In the genomic region with DNA sequence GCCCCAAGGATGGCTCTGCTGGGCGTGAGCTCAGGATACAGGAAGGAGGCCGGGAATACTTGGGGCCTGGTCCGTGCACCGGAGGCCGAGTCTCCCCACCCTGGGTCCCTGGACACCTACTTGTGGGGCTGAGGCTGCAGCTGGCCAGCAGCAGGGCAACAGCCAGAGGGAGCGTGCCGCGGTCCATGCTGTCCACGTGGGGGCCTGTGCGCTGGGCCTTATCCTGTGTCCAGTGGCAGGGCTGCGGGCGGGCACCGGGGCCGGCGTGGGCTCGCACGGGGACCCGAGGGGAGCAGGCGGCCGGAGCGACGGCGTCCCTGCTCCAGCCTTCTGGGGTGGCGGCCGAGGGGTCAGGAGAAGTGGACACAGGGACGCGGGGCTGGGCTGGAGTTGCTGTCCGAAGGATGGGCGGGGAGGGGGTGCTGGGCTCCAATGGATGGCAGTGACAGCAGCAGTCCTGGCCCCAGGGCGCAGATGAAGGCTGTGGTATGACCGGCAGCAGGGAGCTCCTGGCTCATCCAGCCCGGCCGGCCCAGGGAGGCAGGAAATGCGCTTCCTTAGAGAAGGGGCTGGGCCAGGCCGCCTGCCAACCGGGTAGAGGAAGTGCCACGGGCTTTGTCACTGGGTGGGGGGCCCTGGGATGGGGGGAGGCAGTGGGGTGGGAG, we compare ENCODE assay signal across 8 cellular contexts. TPM values are rescaled to one million over a fixed set of nuclear protein-coding genes. Genes with fewer than 3 reads are reported as not detected.
DNase-seq lines count a peak whose midpoint lies in the region; ATAC-seq, FAIRE-seq and TF ChIP-seq lines count a peak whose summit lies in the region.

A gene (minus strand): TSS at position 490 of the 665 bp plus-strand sequence. CDS start 303 bp downstream, at position 187.

- H3K27me3 Mint-ChIP-seq in activated T-helper 2 cell treated with anti-CD3 and anti-CD28 coated beads, Interferon-gamma antibody, Interleukin-2, Interleukin-4, amounts not matched to agents 10 μg/mL and 5 μg/mL and 100 μg/mL, durations not matched to agents 14 hours and 24 hours and 36 hours (ENCODE audit: low read depth) = no peaks in the 10 kb centered on the region

- no peaks in the 10 kb centered on the region for H3K36me3 ChIP-seq in A673 (ENCODE audit: insufficient read depth, low read length, poor library complexity, severe bottlenecking)
- H3K36me3 ChIP-seq in gastroesophageal sphincter = peaks cover 0 to 14% of the 10 kb centered on the region in 2 donors
- H3K36me3 ChIP-seq in ovary = no peaks in the 10 kb centered on the region

- TF ChIP-seq CTCF in A673 (conservative IDR thresholded peaks at IDR 0.05; ENCODE audit: low read depth, low read length) (0 out of 2 replicates have a peak, but pooled peaks have one; percentile 14), gastroesophageal sphincter (IDR thresholded peaks at IDR 0.05) (peak in 1 of 4 experiments; percentile 40), ovary (IDR thresholded peaks at IDR 0.05) (peak in 2 of 3 donors; percentile 18 to 20), D721Med (IDR thresholded peaks at IDR 0.05; ENCODE audit: insufficient read depth, missing control alignments) (no peak)

- intact Hi-C loops in A673 (cut with micrococcal nuclease; ENCODE audit: unreplicated experiment) (no loop called here), ovary (cut with DNase I) (no loop called here)
- intact Hi-C loops in activated T-helper 2 cell treated with anti-CD3 and anti-CD28 coated beads, Interferon-gamma antibody, Interleukin-2, Interleukin-4, amounts not matched to agents 10 μg/mL and 5 μg/mL and 100 μg/mL, durations not matched to agents 14 hours and 24 hours and 36 hours (cut with micrococcal nuclease) = no loop called here

- H3K9me3 Mint-ChIP-seq in activated T-helper 2 cell treated with anti-CD3 and anti-CD28 coated beads, Interferon-gamma antibody, Interleukin-2, Interleukin-4, amounts not matched to agents 10 μg/mL and 5 μg/mL and 100 μg/mL, durations not matched to agents 14 hours and 24 hours and 36 hours = peaks cover 9% of the 10 kb centered on the region

- peak within 1 kb of the TSS; percentile 80 for H3K27ac Mint-ChIP-seq in activated T-helper 2 cell treated with anti-CD3 and anti-CD28 coated beads, Interferon-gamma antibody, Interleukin-2, Interleukin-4, amounts not matched to agents 10 μg/mL and 5 μg/mL and 100 μg/mL, durations not matched to agents 14 hours and 24 hours and 36 hours

- TF ChIP-seq EP300 in gastroesophageal sphincter (IDR thresholded peaks at IDR 0.05) (no peak), ovary (IDR thresholded peaks at IDR 0.05) (no peak)

- H3K9me3 ChIP-seq in A673 (ENCODE audit: low read depth, low read length, poor library complexity, severe bottlenecking) (peaks cover 3% of the 10 kb centered on the region), gastroesophageal sphincter (peaks cover 0 to 4% (median 0%) of the 10 kb centered on the region in 3 donors), ovary (no peaks in the 10 kb centered on the region)

- POLR2A ChIA-PET in A673 (lab: Charles Lee; ENCODE audit: low non-redundant PET) = no interaction called here

- peak; percentile 78 for DNase-seq in A673 (ENCODE audit: low spot score)
- peak; percentile 92 for DNase-seq in H54 (ENCODE audit: insufficient read length, low spot score)
- no peak for DNase-seq in activated T-helper 2 cell treated with anti-CD3 and anti-CD28 coated beads, Interferon-gamma antibody, Interleukin-2, Interleukin-4, amounts not matched to agents 10 μg/mL and 5 μg/mL and 100 μg/mL, durations not matched to agents 14 hours and 24 hours and 36 hours (ENCODE audit: low spot score)
- DNase-seq in ovary = peak; percentile 86 to 92 (median 88)
- no peak for DNase-seq in COR-L47 (lab: John Stamatoyannopoulos, UW)
- no peak for DNase-seq in D721Med (ENCODE audit: insufficient read length, low spot score)
- no peak for DNase-seq in RCC 7860 (ENCODE audit: low spot score)

- peaks cover 14% of the 10 kb centered on the region for H3K4me1 Mint-ChIP-seq in activated T-helper 2 cell treated with anti-CD3 and anti-CD28 coated beads, Interferon-gamma antibody, Interleukin-2, Interleukin-4, amounts not matched to agents 10 μg/mL and 5 μg/mL and 100 μg/mL, durations not matched to agents 14 hours and 24 hours and 36 hours (ENCODE audit: low read depth)

- ATAC-seq in gastroesophageal sphincter = peak; percentile 67

- CTCF ChIA-PET in A673 (lab: Charles Lee) = interaction anchor here (2.6 kb wide), 1 partner anchor 15 kb away, joined by 7 read pairs; no protein-coding TSS in a partner anchor

- peaks cover 32% of the 10 kb centered on the region for H3K36me3 Mint-ChIP-seq in activated T-helper 2 cell treated with anti-CD3 and anti-CD28 coated beads, Interferon-gamma antibody, Interleukin-2, Interleukin-4, amounts not matched to agents 10 μg/mL and 5 μg/mL and 100 μg/mL, durations not matched to agents 14 hours and 24 hours and 36 hours (ENCODE audit: low read depth)

- 20% methylated on average over 1 of the region's 37 CpGs; no CpG with 5 or more reads in 1 of the 2 donors for WGBS in gastroesophageal sphincter (ENCODE audit: low coverage in 1 of 2), 2 donors
- WGBS in ovary, 3 donors = 0 to 2% (median 1%) methylated on average over 26 to 37 of the region's 37 CpGs

- H3K27ac ChIP-seq in A673 (ENCODE audit: low read depth, low read length, poor library complexity, severe bottlenecking) (peak within 1 kb of the TSS; percentile 79), gastroesophageal sphincter (peak within 1 kb of the TSS; percentile 34 to 86 (median 84)), ovary (peak within 1 kb of the TSS; percentile 83 to 93)

- peak within 1 kb of the TSS; percentile 87 for H3K4me3 Mint-ChIP-seq in activated T-helper 2 cell treated with anti-CD3 and anti-CD28 coated beads, Interferon-gamma antibody, Interleukin-2, Interleukin-4, amounts not matched to agents 10 μg/mL and 5 μg/mL and 100 μg/mL, durations not matched to agents 14 hours and 24 hours and 36 hours (ENCODE audit: low read depth)

- peak; percentile 96 for TF ChIP-seq POLR2A in H54 (IDR thresholded peaks at IDR 0.05; ENCODE audit: low read depth, low read length)
- TF ChIP-seq POLR2A in gastroesophageal sphincter (IDR thresholded peaks at IDR 0.05) = peak; percentile 34 to 50
- peak; percentile 38 for TF ChIP-seq POLR2A in ovary (IDR thresholded peaks at IDR 0.05)

- TSS peak; percentile 32 for BruUV-seq in A673 (replicated peaks; lab: Mats Ljungman, UMichigan)

- FAIRE-seq in H54 (lab: Jason Lieb, UNC) (no peak), D721Med (lab: Jason Lieb, UNC) (no peak), RCC 7860 (lab: Jason Lieb, UNC) (no peak)

- H3K4me1 ChIP-seq in A673 (ENCODE audit: insufficient read depth, low read length, poor library complexity, severe bottlenecking) (peaks cover 13% of the 10 kb centered on the region), gastroesophageal sphincter (peaks cover 0 to 67% (median 27%) of the 10 kb centered on the region in 3 donors), ovary (ENCODE audit: insufficient read depth) (peaks cover 34% of the 10 kb centered on the region)

- H3K27me3 ChIP-seq in A673 (replicated peaks; ENCODE audit: insufficient read depth, low read depth, low read length, poor library complexity) (no peaks in the 10 kb centered on the region), gastroesophageal sphincter (no peaks in the 10 kb centered on the region), ovary (no peaks in the 10 kb centered on the region)

- H3K4me3 ChIP-seq in A673 (ENCODE audit: low read depth, low read length, poor library complexity, severe bottlenecking) (peak within 1 kb of the TSS; percentile 77), gastroesophageal sphincter (peak within 1 kb of the TSS; percentile 41 to 68), ovary (peak within 1 kb of the TSS; percentile 71)

RNA-seq across cellular contexts. Expression of the gene that starts here (rescaled TPM):
- total RNA-seq in A673 (2021) (29.9 and 31.1 TPM in 2 replicates), gastroesophageal sphincter (10 to 100 TPM; 21.3 to 76.5 (median 48.0) TPM), ovary (100 to 1,000 TPM in 5 of 7 donors, 10 to 100 TPM in 2; 59.7 to 298 (median 217) TPM)
- total RNA-seq in activated T-helper 2 cell treated with anti-CD3 and anti-CD28 coated beads, Interferon-gamma antibody, Interleukin-2, Interleukin-4, amounts not matched to agents 10 μg/mL and 5 μg/mL and 100 μg/mL, durations not matched to agents 14 hours and 24 hours and 36 hours = 27.5 and 28.1 TPM in 2 replicates
- 100 to 1,000 TPM in 1 of 2 donors, 10 to 100 TPM in 1; 54.7 to 191 TPM for polyA plus RNA-seq in ovary

Comparison
In these comparisons a context has a peak if more than half of its experiments do, and no peak if none do; other contexts are left out.
1. DNase-seq: peak in A673 (single experiment), H54 (single experiment) and ovary (5 of 5); none in activated T-helper 2 cell treated with anti-CD3 and anti-CD28 coated beads, Interferon-gamma antibody, Interleukin-2, Interleukin-4, amounts not matched to agents 10 μg/mL and 5 μg/mL and 100 μg/mL, durations not matched to agents 14 hours and 24 hours and 36 hours (single experiment), COR-L47 (single experiment), D721Med (single experiment) and RCC 7860 (single experiment).
2. POLR2A ChIP-seq: peak in every context shown above with its lines; median percentile 96 in H54; 42 in gastroesophageal sphincter; 38 in ovary.
3. Peak in every context shown above with its lines, with median percentiles within 50 percentile points of each other: H3K27ac ChIP-seq and H3K4me3 ChIP-seq.